Comparison of ENCODE assay signal across 11 cellular contexts in the genomic region with DNA sequence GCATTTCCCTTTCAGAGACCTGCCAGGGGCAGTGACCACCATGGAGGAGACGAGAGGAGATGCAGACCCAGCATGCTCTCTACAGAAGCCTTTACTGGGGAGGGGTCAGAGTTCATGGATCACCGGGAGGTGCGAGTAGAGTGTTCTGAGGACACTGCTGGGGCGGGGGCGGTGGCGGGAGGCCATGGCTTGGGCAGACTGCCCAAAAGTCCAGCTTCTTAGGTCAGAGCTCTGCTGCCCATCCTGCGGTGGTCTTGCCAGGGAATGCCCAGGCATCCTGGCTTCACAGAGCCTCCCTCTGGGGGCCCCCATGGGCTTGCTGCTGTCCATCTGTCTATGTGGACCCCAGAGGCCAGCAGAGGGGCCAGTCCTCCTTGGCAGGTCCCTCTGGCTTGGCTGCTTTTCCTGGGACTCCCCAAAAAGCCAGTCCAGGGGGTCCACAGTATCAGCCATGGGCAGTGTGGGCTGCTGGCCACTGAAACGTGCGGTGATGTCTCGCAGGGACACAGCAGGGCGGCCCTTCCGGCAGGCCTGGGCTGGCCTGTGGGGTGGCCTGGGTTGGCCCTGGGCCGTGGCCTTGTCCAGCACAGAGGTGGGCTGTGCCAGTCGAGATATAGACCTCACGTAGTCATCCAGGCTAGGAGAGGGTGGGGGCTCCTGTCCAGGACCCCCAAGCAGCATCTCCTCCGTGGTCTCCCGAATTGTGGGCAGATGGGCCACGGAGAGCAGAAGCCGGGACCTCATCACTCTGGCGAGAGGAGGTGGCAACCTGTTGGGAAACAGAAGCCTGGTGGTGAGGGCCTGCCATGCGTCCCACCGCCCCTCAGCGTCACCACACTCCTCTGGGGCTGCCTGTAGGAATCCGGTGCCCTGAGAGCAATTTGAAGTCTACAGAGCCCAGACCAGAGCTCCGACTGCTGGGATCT. TPM values are rescaled to one million over a fixed set of nuclear protein-coding genes. Genes with fewer than 3 reads are reported as not detected.
DNase-seq lines count a peak whose midpoint lies in the region; ATAC-seq and TF ChIP-seq lines count a peak whose summit lies in the region.
"Had no signal": no experiment of that assay in that cellular context is flagged by ENCODE, and none has a peak within 500 bp of the region (broad histone marks: within the 10 kb centered on the region; RNA-seq: fewer than 3 reads in every experiment).

No MANE protein-coding gene starts in this region.

- H3K27me3 ChIP-seq in HUES6 (ENCODE audit: control insufficient read depth, insufficient read depth, low read length), result no peaks in the 10 kb centered on the region
- H3K27me3 ChIP-seq in liver (ENCODE audit: control insufficient read depth in 4 of 4, insufficient read depth in 4 of 4, low read length in 3 of 4), result no peaks in the 10 kb centered on the region
- no peaks in the 10 kb centered on the region for H3K27me3 ChIP-seq in CD4-positive, alpha-beta T cell (ENCODE audit: control insufficient read depth, insufficient read depth, low read length)

- CTCF ChIA-PET in CD4-positive, alpha-beta T cell (lab: Charles Lee), result no interaction called here

- no peaks in the 10 kb centered on the region for H3K9me3 Mint-ChIP-seq in stimulated activated effector memory CD8-positive, alpha-beta T cell treated with anti-CD3 and anti-CD28 coated beads, Interleukin-12 subunit alpha, Interleukin-12 subunit beta, amount 100 ng/mL, for 72 hours
- H3K9me3 Mint-ChIP-seq in CD4-positive, alpha-beta T cell, result no peaks in the 10 kb centered on the region
- no peaks in the 10 kb centered on the region for H3K9me3 Mint-ChIP-seq in activated naive CD8-positive, alpha-beta T cell treated with anti-CD3 and anti-CD28 coated beads for 36 hours
- H3K9me3 Mint-ChIP-seq: naive B cell had no signal

- H3K27ac ChIP-seq in HUES6 (ENCODE audit: low read depth, low read length), result no peak overlapping the region
- H3K27ac ChIP-seq in liver (ENCODE audit: low read depth in 1 of 2, low read length in 2 of 2), result peak overlapping the region; percentile 91 to 94
- no peak overlapping the region for H3K27ac ChIP-seq in CD4-positive, alpha-beta T cell (ENCODE audit: low read depth, low read length)

- H3K36me3 ChIP-seq in HUES6 (ENCODE audit: control insufficient read depth, insufficient read depth, low read length) (no peaks in the 10 kb centered on the region), liver (ENCODE audit: control insufficient read depth in 4 of 4, insufficient read depth in 3 of 4, low read depth in 1 of 4, low read length in 3 of 4) (peaks cover 0 to 5% (median under 1%) of the 10 kb centered on the region in 4 donors)

- peak; percentile 25 for DNase-seq in cerebellar cortex (ENCODE audit: low spot score)
- DNase-seq in stimulated activated effector memory CD8-positive, alpha-beta T cell treated with anti-CD3 and anti-CD28 coated beads, Interleukin-12 subunit alpha, Interleukin-12 subunit beta, amount 100 ng/mL, for 72 hours (ENCODE audit: low spot score in 2 of 2), result no peak
- DNase-seq in CD4-positive, alpha-beta T cell, result no peak
- DNase-seq in activated CD4-positive, alpha-beta T cell treated with anti-CD3 and anti-CD28 coated beads for 1 hour, result no peak
- no peak for DNase-seq in activated naive CD8-positive, alpha-beta T cell treated with anti-CD3 and anti-CD28 coated beads for 36 hours
- DNase-seq: naive B cell, NCI-H1105, T-helper 17 cell had no signal

- H3K4me1 ChIP-seq in HUES6 (ENCODE audit: control insufficient read depth, insufficient read depth, low read length), result peaks cover 76% of the 10 kb centered on the region
- H3K4me1 ChIP-seq in liver (ENCODE audit: control insufficient read depth in 4 of 4, insufficient read depth in 4 of 4, low read length in 3 of 4), result peaks cover 24 to 57% (median 46%) of the 10 kb centered on the region in 4 donors

- no peaks in the 10 kb centered on the region for H3K27me3 Mint-ChIP-seq in CD4-positive, alpha-beta T cell
- H3K27me3 Mint-ChIP-seq in activated naive CD8-positive, alpha-beta T cell treated with anti-CD3 and anti-CD28 coated beads for 36 hours, result no peaks in the 10 kb centered on the region

- no peak for ATAC-seq in stimulated activated effector memory CD8-positive, alpha-beta T cell treated with anti-CD3 and anti-CD28 coated beads, Interleukin-12 subunit alpha, Interleukin-12 subunit beta, amount 100 ng/mL, for 72 hours
- ATAC-seq in CD4-positive, alpha-beta T cell (ENCODE audit: poor library complexity), result no peak
- ATAC-seq in HG03159 (IDR thresholded peaks at IDR 0.05; ENCODE audit: unreplicated experiment), result no peak
- ATAC-seq: T-helper 17 cell had no signal

- 25% methylated on average over 25 of the region's 25 CpGs for WGBS in liver

- H3K4me3 Mint-ChIP-seq in stimulated activated effector memory CD8-positive, alpha-beta T cell treated with anti-CD3 and anti-CD28 coated beads, Interleukin-12 subunit alpha, Interleukin-12 subunit beta, amount 100 ng/mL, for 72 hours, result no peak overlapping the region
- H3K4me3 Mint-ChIP-seq in CD4-positive, alpha-beta T cell, result no peak overlapping the region
- H3K4me3 Mint-ChIP-seq in activated naive CD8-positive, alpha-beta T cell treated with anti-CD3 and anti-CD28 coated beads for 36 hours, result no peak overlapping the region
- H3K4me3 Mint-ChIP-seq: T-helper 17 cell had no signal

- POLR2A ChIA-PET in CD4-positive, alpha-beta T cell (lab: Charles Lee), result interaction anchor here (0.5 to 1.2 kb wide), 3 partner anchors 13 to 23 kb away, joined by 3 to 4 read pairs (median 3); no protein-coding TSS in a partner anchor

- no peaks in the 10 kb centered on the region for H3K36me3 Mint-ChIP-seq in stimulated activated effector memory CD8-positive, alpha-beta T cell treated with anti-CD3 and anti-CD28 coated beads, Interleukin-12 subunit alpha, Interleukin-12 subunit beta, amount 100 ng/mL, for 72 hours
- H3K36me3 Mint-ChIP-seq in CD4-positive, alpha-beta T cell (ENCODE audit: low read depth), result no peaks in the 10 kb centered on the region
- H3K36me3 Mint-ChIP-seq in activated naive CD8-positive, alpha-beta T cell treated with anti-CD3 and anti-CD28 coated beads for 36 hours, result no peaks in the 10 kb centered on the region
- H3K36me3 Mint-ChIP-seq: naive B cell had no signal

- H3K4me3 ChIP-seq in HUES6 (ENCODE audit: low read depth, low read length) (peak overlapping the region; percentile 36; the same call in 1 of the 2 replicates), liver (ENCODE audit: low read depth in 1 of 3, low read length in 3 of 3) (peak overlapping the region; percentile 68 to 90 (median 88))

- TF ChIP-seq CTCF in liver (IDR thresholded peaks at IDR 0.05; ENCODE audit: low read depth, low read length, missing input control), result no peak
- TF ChIP-seq CTCF in CD4-positive, alpha-beta T cell (IDR thresholded peaks at IDR 0.05), result no peak

- H3K4me1 Mint-ChIP-seq in stimulated activated effector memory CD8-positive, alpha-beta T cell treated with anti-CD3 and anti-CD28 coated beads, Interleukin-12 subunit alpha, Interleukin-12 subunit beta, amount 100 ng/mL, for 72 hours, result peaks cover 8% of the 10 kb centered on the region
- H3K4me1 Mint-ChIP-seq in CD4-positive, alpha-beta T cell (ENCODE audit: low read depth), result peaks cover 4% of the 10 kb centered on the region
- H3K4me1 Mint-ChIP-seq in activated naive CD8-positive, alpha-beta T cell treated with anti-CD3 and anti-CD28 coated beads for 36 hours, result peaks cover 20% of the 10 kb centered on the region

- intact Hi-C loops in CD4-positive, alpha-beta T cell (cut with DNase I, micrococcal nuclease), result loop anchor here in 1 of 2 experiments (5.0 kb wide), 1 partner anchor 1305 kb away; no protein-coding TSS in a partner anchor

- TF ChIP-seq RAD21 in liver (IDR thresholded peaks at IDR 0.05), result peak in 1 of 2 donors; percentile 11

- H3K9ac ChIP-seq in HUES6 (ENCODE audit: low read length), result no peak overlapping the region
- H3K9ac ChIP-seq in liver (ENCODE audit: low read depth in 1 of 2, low read length in 2 of 2), result peak overlapping the region; percentile 92 to 95

- H3K27ac Mint-ChIP-seq in stimulated activated effector memory CD8-positive, alpha-beta T cell treated with anti-CD3 and anti-CD28 coated beads, Interleukin-12 subunit alpha, Interleukin-12 subunit beta, amount 100 ng/mL, for 72 hours, result peak overlapping the region; percentile 58
- H3K27ac Mint-ChIP-seq in CD4-positive, alpha-beta T cell, result no peak overlapping the region
- no peak overlapping the region for H3K27ac Mint-ChIP-seq in activated naive CD8-positive, alpha-beta T cell treated with anti-CD3 and anti-CD28 coated beads for 36 hours
- H3K27ac Mint-ChIP-seq: T-helper 17 cell had no signal

- H3K9me3 ChIP-seq in HUES6 (ENCODE audit: control insufficient read depth, insufficient read depth, low read depth, low read length), result no peaks in the 10 kb centered on the region
- H3K9me3 ChIP-seq in liver (ENCODE audit: control insufficient read depth in 4 of 4, low read length in 3 of 4), result no peaks in the 10 kb centered on the region
- no peaks in the 10 kb centered on the region for H3K9me3 ChIP-seq in CD4-positive, alpha-beta T cell (ENCODE audit: control insufficient read depth, low read length)

TF ChIP-seq in liver, 16 proteins besides CTCF, POLR2A, EP300 and RAD21 (continues in another document):
- peak; percentile 48 to 73 for TF ChIP-seq RXRA (IDR thresholded peaks at IDR 0.05)
- TF ChIP-seq NR2F2 (IDR thresholded peaks at IDR 0.05), result no peak
- TF ChIP-seq YY1 (IDR thresholded peaks at IDR 0.05), result no peak
- TF ChIP-seq FOXA1 (IDR thresholded peaks at IDR 0.05), result no peak
- TF ChIP-seq, protein P1, sequence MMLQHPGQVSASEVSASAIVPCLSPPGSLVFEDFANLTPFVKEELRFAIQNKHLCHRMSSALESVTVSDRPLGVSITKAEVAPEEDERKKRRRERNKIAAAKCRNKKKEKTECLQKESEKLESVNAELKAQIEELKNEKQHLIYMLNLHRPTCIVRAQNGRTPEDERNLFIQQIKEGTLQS (IDR thresholded peaks at IDR 0.05), result no peak
- TF ChIP-seq HNF4G (IDR thresholded peaks at IDR 0.05), result no peak
- no peak for TF ChIP-seq HNF4A (conservative IDR thresholded peaks at IDR 0.05)

RNA-seq across cellular contexts. Expression of a gene that starts 1.1 kb away (rescaled TPM):
- 10 to 100 TPM; 10.7 to 33.4 TPM for total RNA-seq in liver
- 10 to 100 TPM; 33.5 to 79.3 TPM for polyA plus RNA-seq in liver
- not detected for total RNA-seq in CD4-positive, alpha-beta T cell
- total RNA-seq in activated naive CD8-positive, alpha-beta T cell treated with anti-CD3 and anti-CD28 coated beads for 36 hours, result under 1 TPM; 0.12 to 0.49 TPM

RNA-seq across cellular contexts. Expression of a gene that starts 17.9 kb away (rescaled TPM):
- total RNA-seq in liver, result 10 to 100 TPM in 1 of 2 donors, 1 to 10 TPM in 1; 8.2 to 26.9 TPM
- 10 to 100 TPM; 12.4 to 12.5 TPM for polyA plus RNA-seq in liver
- total RNA-seq in CD4-positive, alpha-beta T cell, result 1 to 10 TPM in 1 of 2 experiments, under 1 TPM in 1; 0.88 to 1.4 TPM
- 1 to 10 TPM; 5.6 to 6.2 TPM for total RNA-seq in activated naive CD8-positive, alpha-beta T cell treated with anti-CD3 and anti-CD28 coated beads for 36 hours

RNA-seq across cellular contexts. Expression of a gene that starts 23.2 kb away (rescaled TPM):
- total RNA-seq in liver, result 10 to 100 TPM; 19.3 to 22.6 TPM
- 10 to 100 TPM; 10.3 to 21.3 TPM for polyA plus RNA-seq in liver
- 10 to 100 TPM; 14.1 to 15.3 TPM for total RNA-seq in CD4-positive, alpha-beta T cell
- total RNA-seq in activated naive CD8-positive, alpha-beta T cell treated with anti-CD3 and anti-CD28 coated beads for 36 hours, result 10 to 100 TPM; 45.6 to 47.6 TPM

Comparison
In these comparisons a context has a peak if more than half of its experiments do, and no peak if none do; other contexts are left out.
1. H3K27ac ChIP-seq: peak in liver (2 of 2); none in HUES6 (single experiment) and CD4-positive, alpha-beta T cell (single experiment).
2. RNA of a gene that starts 1.1 kb away (total RNA-seq): 10.7 to 33.4 TPM in liver; 0.12 to 0.49 TPM in activated naive CD8-positive, alpha-beta T cell treated with anti-CD3 and anti-CD28 coated beads for 36 hours and not detected in CD4-positive, alpha-beta T cell; every median in the first group is over 4 times any median in the second.